Comparison of ENCODE assay signal across 1 cellular context in genomic region chr19:48469056-48469881, GRCh38.
TF ChIP-seq lines count a peak whose summit lies in the region.

TSS of gene CYTH2 (plus strand) at chr19:48469369. CDS start at chr19:48469508, 139 bp downstream.

TF ChIP-seq in GM23338, 12 proteins besides CTCF, POLR2A, EP300 and RAD21:
- TF ChIP-seq ZNF331 (CRISPR knock-in tag; IDR thresholded peaks at IDR 0.05; ENCODE audit: low read depth) (no peak), JUNB (IDR thresholded peaks at IDR 0.05; ENCODE audit: unreplicated experiment) (no peak), POLR2AphosphoS5 (IDR thresholded peaks at IDR 0.05; ENCODE audit: low read depth) (peak; percentile 76), EZH2phosphoT487 (IDR thresholded peaks at IDR 0.05; ENCODE audit: unreplicated experiment) (no peak), STAT1 (IDR thresholded peaks at IDR 0.05; ENCODE audit: unreplicated experiment) (no peak), ZNF114 (CRISPR knock-in tag; IDR thresholded peaks at IDR 0.05) (no peak), NANOG (IDR thresholded peaks at IDR 0.05; ENCODE audit: borderline replicate concordance) (no peak), CREB1 (CRISPR knock-in tag; IDR thresholded peaks at IDR 0.05; ENCODE audit: low read depth) (peak; percentile 89), EZH2 (IDR thresholded peaks at IDR 0.05; ENCODE audit: low read depth, unreplicated experiment) (no peak)
- TF ChIP-seq, protein P1, sequence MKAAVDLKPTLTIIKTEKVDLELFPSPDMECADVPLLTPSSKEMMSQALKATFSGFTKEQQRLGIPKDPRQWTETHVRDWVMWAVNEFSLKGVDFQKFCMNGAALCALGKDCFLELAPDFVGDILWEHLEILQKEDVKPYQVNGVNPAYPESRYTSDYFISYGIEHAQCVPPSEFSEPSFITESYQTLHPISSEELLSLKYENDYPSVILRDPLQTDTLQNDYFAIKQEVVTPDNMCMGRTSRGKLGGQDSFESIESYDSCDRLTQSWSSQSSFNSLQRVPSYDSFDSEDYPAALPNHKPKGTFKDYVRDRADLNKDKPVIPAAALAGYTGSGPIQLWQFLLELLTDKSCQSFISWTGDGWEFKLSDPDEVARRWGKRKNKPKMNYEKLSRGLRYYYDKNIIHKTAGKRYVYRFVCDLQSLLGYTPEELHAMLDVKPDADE (IDR thresholded peaks at IDR 0.05): no peak; the same call in 1 of the 2 replicates
- TF ChIP-seq, protein P2, sequence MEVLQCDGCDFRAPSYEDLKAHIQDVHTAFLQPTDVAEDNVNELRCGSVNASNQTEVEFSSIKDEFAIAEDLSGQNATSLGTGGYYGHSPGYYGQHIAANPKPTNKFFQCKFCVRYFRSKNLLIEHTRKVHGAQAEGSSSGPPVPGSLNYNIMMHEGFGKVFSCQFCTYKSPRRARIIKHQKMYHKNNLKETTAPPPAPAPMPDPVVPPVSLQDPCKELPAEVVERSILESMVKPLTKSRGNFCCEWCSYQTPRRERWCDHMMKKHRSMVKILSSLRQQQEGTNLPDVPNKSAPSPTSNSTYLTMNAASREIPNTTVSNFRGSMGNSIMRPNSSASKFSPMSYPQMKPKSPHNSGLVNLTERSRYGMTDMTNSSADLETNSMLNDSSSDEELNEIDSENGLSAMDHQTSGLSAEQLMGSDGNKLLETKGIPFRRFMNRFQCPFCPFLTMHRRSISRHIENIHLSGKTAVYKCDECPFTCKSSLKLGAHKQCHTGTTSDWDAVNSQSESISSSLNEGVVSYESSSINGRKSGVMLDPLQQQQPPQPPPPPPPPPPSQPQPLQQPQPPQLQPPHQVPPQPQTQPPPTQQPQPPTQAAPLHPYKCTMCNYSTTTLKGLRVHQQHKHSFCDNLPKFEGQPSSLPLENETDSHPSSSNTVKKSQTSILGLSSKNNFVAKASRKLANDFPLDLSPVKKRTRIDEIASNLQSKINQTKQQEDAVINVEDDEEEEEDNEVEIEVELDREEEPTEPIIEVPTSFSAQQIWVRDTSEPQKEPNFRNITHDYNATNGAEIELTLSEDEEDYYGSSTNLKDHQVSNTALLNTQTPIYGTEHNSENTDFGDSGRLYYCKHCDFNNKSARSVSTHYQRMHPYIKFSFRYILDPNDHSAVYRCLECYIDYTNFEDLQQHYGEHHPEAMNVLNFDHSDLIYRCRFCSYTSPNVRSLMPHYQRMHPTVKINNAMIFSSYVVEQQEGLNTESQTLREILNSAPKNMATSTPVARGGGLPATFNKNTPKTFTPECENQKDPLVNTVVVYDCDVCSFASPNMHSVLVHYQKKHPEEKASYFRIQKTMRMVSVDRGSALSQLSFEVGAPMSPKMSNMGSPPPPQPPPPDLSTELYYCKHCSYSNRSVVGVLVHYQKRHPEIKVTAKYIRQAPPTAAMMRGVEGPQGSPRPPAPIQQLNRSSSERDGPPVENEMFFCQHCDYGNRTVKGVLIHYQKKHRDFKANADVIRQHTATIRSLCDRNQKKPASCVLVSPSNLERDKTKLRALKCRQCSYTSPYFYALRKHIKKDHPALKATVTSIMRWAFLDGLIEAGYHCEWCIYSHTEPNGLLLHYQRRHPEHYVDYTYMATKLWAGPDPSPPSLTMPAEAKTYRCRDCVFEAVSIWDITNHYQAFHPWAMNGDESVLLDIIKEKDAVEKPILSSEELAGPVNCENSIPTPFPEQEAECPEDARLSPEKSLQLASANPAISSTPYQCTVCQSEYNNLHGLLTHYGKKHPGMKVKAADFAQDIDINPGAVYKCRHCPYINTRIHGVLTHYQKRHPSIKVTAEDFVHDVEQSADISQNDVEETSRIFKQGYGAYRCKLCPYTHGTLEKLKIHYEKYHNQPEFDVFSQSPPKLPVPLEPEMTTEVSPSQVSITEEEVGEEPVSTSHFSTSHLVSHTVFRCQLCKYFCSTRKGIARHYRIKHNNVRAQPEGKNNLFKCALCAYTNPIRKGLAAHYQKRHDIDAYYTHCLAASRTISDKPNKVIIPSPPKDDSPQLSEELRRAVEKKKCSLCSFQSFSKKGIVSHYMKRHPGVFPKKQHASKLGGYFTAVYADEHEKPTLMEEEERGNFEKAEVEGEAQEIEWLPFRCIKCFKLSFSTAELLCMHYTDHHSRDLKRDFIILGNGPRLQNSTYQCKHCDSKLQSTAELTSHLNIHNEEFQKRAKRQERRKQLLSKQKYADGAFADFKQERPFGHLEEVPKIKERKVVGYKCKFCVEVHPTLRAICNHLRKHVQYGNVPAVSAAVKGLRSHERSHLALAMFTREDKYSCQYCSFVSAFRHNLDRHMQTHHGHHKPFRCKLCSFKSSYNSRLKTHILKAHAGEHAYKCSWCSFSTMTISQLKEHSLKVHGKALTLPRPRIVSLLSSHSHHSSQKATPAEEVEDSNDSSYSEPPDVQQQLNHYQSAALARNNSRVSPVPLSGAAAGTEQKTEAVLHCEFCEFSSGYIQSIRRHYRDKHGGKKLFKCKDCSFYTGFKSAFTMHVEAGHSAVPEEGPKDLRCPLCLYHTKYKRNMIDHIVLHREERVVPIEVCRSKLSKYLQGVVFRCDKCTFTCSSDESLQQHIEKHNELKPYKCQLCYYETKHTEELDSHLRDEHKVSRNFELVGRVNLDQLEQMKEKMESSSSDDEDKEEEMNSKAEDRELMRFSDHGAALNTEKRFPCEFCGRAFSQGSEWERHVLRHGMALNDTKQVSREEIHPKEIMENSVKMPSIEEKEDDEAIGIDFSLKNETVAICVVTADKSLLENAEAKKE (CRISPR knock-in tag; IDR thresholded peaks at IDR 0.05): no peak
- TF ChIP-seq, protein P3, sequence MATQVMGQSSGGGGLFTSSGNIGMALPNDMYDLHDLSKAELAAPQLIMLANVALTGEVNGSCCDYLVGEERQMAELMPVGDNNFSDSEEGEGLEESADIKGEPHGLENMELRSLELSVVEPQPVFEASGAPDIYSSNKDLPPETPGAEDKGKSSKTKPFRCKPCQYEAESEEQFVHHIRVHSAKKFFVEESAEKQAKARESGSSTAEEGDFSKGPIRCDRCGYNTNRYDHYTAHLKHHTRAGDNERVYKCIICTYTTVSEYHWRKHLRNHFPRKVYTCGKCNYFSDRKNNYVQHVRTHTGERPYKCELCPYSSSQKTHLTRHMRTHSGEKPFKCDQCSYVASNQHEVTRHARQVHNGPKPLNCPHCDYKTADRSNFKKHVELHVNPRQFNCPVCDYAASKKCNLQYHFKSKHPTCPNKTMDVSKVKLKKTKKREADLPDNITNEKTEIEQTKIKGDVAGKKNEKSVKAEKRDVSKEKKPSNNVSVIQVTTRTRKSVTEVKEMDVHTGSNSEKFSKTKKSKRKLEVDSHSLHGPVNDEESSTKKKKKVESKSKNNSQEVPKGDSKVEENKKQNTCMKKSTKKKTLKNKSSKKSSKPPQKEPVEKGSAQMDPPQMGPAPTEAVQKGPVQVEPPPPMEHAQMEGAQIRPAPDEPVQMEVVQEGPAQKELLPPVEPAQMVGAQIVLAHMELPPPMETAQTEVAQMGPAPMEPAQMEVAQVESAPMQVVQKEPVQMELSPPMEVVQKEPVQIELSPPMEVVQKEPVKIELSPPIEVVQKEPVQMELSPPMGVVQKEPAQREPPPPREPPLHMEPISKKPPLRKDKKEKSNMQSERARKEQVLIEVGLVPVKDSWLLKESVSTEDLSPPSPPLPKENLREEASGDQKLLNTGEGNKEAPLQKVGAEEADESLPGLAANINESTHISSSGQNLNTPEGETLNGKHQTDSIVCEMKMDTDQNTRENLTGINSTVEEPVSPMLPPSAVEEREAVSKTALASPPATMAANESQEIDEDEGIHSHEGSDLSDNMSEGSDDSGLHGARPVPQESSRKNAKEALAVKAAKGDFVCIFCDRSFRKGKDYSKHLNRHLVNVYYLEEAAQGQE (IDR thresholded peaks at IDR 0.05; ENCODE audit: unreplicated experiment): no peak
